In the genomic region with DNA sequence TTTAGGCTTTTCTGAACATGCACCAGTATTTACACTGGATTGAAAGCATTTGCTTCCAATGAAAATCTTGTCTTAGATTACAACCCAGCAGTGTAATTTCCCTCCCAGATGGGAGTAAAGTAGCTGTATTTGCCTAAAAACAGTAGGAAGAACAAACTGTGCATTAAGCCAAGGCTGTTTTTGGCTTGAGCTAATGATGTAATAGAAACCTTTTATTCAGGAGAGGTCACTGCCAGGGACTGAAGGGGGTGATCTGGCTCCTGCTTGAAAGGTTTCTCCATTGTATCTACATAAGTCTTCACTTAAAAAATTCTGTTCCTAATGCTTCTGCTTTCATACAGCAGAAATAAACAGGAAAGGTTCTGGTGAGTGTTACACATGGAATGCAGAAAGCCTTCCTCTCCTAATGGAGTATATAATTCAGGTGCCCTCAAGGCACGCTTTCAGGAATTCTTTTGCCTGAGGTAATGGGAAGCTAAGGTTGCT, we compare ENCODE assay signal across 10 cellular contexts.
A peak's percentile ranks its signal among the peaks of the same experiment; 100 is the strongest.
DNase-seq lines count a peak whose midpoint lies in the region; ATAC-seq and TF ChIP-seq lines count a peak whose summit lies in the region.
"Had no signal": no experiment of that assay in that cellular context is flagged by ENCODE, and none has a peak within 500 bp of the region (broad histone marks: within the 10 kb centered on the region; RNA-seq: fewer than 3 reads in every experiment).

No MANE protein-coding gene starts in this region.

- peaks cover 48% of the 10 kb centered on the region for H3K4me1 ChIP-seq in HUES6 (ENCODE audit: control insufficient read depth, insufficient read depth, low read length)
- peaks cover 7% of the 10 kb centered on the region for H3K4me1 ChIP-seq in foreskin keratinocyte
- peaks cover 46% of the 10 kb centered on the region for H3K4me1 ChIP-seq in rectal smooth muscle tissue (ENCODE audit: control insufficient read depth, insufficient read depth, low read length)
- H3K4me1 ChIP-seq in colonic mucosa: no peaks in the 10 kb centered on the region

- DNase-seq in SK-N-MC (ENCODE audit: low read depth, low spot score) (no peak), foreskin keratinocyte (peak; percentile 61 to 87), colonic mucosa (no peak), midbrain (lab: John Stamatoyannopoulos, UW) (no peak)
- DNase-seq: activated gamma-delta T cell, NCI-H2171 had no signal

- H3K9ac ChIP-seq in HUES6 (ENCODE audit: low read length) (no peak overlapping the region), SK-N-MC (ENCODE audit: insufficient read length) (no peak overlapping the region), rectal smooth muscle tissue (ENCODE audit: low read length) (peak overlapping the region; percentile 11), colonic mucosa (ENCODE audit: low read depth in 2 of 2, low read length in 2 of 2) (no peak overlapping the region)

- H3K4me3 ChIP-seq in HUES6 (ENCODE audit: low read depth, low read length) (no peak overlapping the region), SK-N-MC (peak overlapping the region; percentile 15; the same call in 1 of the 2 replicates), rectal smooth muscle tissue (ENCODE audit: low read length) (no peak overlapping the region), colonic mucosa (no peak overlapping the region)

- intact Hi-C loops in colonic mucosa (cut with DNase I): no loop called here

- H3K27ac ChIP-seq in HUES6 (ENCODE audit: low read depth, low read length): peak overlapping the region; percentile 41; the same call in 1 of the 2 replicates
- H3K27ac ChIP-seq in SK-N-MC: peak overlapping the region; percentile 91
- H3K27ac ChIP-seq in foreskin keratinocyte: no peak overlapping the region
- peak overlapping the region; percentile 75 for H3K27ac ChIP-seq in rectal smooth muscle tissue (ENCODE audit: low read depth, low read length)
- H3K27ac ChIP-seq in colonic mucosa: no peak overlapping the region

- TF ChIP-seq CTCF in foreskin keratinocyte (conservative IDR thresholded peaks at IDR 0.05): no peak
- TF ChIP-seq CTCF in colonic mucosa (IDR thresholded peaks at IDR 0.05): no peak

- ATAC-seq in foreskin keratinocyte: peak; percentile 82
- no peak for ATAC-seq in GM21447 (IDR thresholded peaks at IDR 0.05; ENCODE audit: unreplicated experiment)
- ATAC-seq in HG02623 (IDR thresholded peaks at IDR 0.05; ENCODE audit: unreplicated experiment): no peak

- H3K9me3 ChIP-seq in HUES6 (ENCODE audit: control insufficient read depth, insufficient read depth, low read depth, low read length) (no peaks in the 10 kb centered on the region), SK-N-MC (ENCODE audit: low read depth, low read length) (no peaks in the 10 kb centered on the region), colonic mucosa (no peaks in the 10 kb centered on the region)

- H3K27me3 ChIP-seq in HUES6 (ENCODE audit: control insufficient read depth, insufficient read depth, low read length): no peaks in the 10 kb centered on the region
- H3K27me3 ChIP-seq in foreskin keratinocyte: no peaks in the 10 kb centered on the region
- H3K27me3 ChIP-seq in rectal smooth muscle tissue (ENCODE audit: control insufficient read depth, insufficient read depth, low read length): no peaks in the 10 kb centered on the region
- H3K27me3 ChIP-seq in colonic mucosa: no peaks in the 10 kb centered on the region

- H3K36me3 ChIP-seq in HUES6 (ENCODE audit: control insufficient read depth, insufficient read depth, low read length) (no peaks in the 10 kb centered on the region), SK-N-MC (ENCODE audit: insufficient read depth, low read length) (peaks cover 97% of the 10 kb centered on the region), rectal smooth muscle tissue (ENCODE audit: control insufficient read depth, insufficient read depth, low read length) (no peaks in the 10 kb centered on the region), colonic mucosa (no peaks in the 10 kb centered on the region)

Comparison
In these comparisons a context has a peak if more than half of its experiments do, and no peak if none do; other contexts are left out.
1. H3K27ac ChIP-seq: peak in HUES6 (single experiment), SK-N-MC (single experiment) and rectal smooth muscle tissue (single experiment); none in foreskin keratinocyte (single experiment) and colonic mucosa (single experiment).
2. DNase-seq: peak in foreskin keratinocyte (2 of 2); none in SK-N-MC (single experiment), colonic mucosa (single experiment) and midbrain (single experiment).